25 cellular contexts compared by ENCODE assay signal in the genomic region with DNA sequence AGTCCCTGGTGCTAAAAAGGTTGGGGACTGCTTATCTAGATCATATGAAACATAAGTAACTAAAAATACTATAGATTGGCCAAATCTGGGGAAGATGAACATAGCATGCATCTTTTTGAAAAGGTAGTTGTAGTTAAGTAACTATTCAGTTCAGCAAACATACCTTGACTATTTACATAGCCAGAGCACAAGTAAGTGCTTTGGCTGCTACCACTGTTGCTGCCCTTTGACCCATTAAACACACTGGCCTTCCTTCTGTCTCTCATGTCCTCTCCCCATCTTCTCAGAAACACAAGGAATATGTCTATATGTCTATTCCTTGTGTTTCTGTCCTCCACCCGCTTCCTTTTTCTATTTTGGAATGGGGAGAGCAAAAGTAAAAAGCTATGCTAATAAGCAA.
"Had no signal": no experiment of that assay in that cellular context is flagged by ENCODE, and none has a peak within 500 bp of the region (broad histone marks: within the 10 kb centered on the region; RNA-seq: fewer than 3 reads in every experiment).

No MANE protein-coding gene starts in this region.

- H3K4me1 ChIP-seq: colonic mucosa, esophagus squamous epithelium, gastrocnemius medialis, lower lobe of right lung had no signal

- H3K4me3 ChIP-seq: colonic mucosa, esophagus squamous epithelium, gastrocnemius medialis, heart right ventricle, lower lobe of right lung, mucosa of descending colon had no signal

- ATAC-seq: effector memory CD8-positive, alpha-beta T cell; esophagus mucosa; gastrocnemius medialis; heart right ventricle; left cardiac atrium; left ventricle myocardium superior; lower lobe of right lung; mucosa of descending colon had no signal

- H3K27ac Mint-ChIP-seq: dendritic cell treated with granulocyte-macrophage colony-stimulating factor and Interleukin-4, amounts not matched to agents 40 ng/mL and 50 ng/mL, for 4 days; effector memory CD8-positive, alpha-beta T cell; endodermal cell; mesothelial cell of epicardium had no signal

- H3K27me3 ChIP-seq: colonic mucosa, esophagus squamous epithelium, gastrocnemius medialis, heart right ventricle had no signal

- H3K27me3 Mint-ChIP-seq: dendritic cell treated with granulocyte-macrophage colony-stimulating factor and Interleukin-4, amounts not matched to agents 40 ng/mL and 50 ng/mL, for 4 days; effector memory CD8-positive, alpha-beta T cell had no signal

- H3K9me3 Mint-ChIP-seq: dendritic cell treated with granulocyte-macrophage colony-stimulating factor and Interleukin-4, amounts not matched to agents 40 ng/mL and 50 ng/mL, for 4 days had no signal

- H3K9me3 ChIP-seq: colonic mucosa, esophagus squamous epithelium, gastrocnemius medialis, heart right ventricle, lower lobe of right lung, mucosa of descending colon had no signal

- H3K27ac ChIP-seq: colonic mucosa, epithelial cell of prostate, esophagus squamous epithelium, gastrocnemius medialis, heart right ventricle, lower lobe of right lung had no signal

- FAIRE-seq: endometrium, islet of Langerhans, keratinocyte had no signal

- H3K36me3 ChIP-seq: colonic mucosa, esophagus squamous epithelium, gastrocnemius medialis, heart right ventricle, lower lobe of right lung had no signal

- DNase-seq: colonic mucosa; cortex of kidney; effector CD8-positive, alpha-beta T cell; effector memory CD8-positive, alpha-beta T cell; endodermal cell; erythroblast; esophagus squamous epithelium; foreskin fibroblast; gastrocnemius medialis; glutamatergic neuron; head of caudate nucleus; heart right ventricle; hippocampal formation; left cardiac atrium; left ventricle myocardium superior; lower lobe of right lung; mesenchymal stem cell; mucosa of descending colon had no signal

- H3K4me3 Mint-ChIP-seq: dendritic cell treated with granulocyte-macrophage colony-stimulating factor and Interleukin-4, amounts not matched to agents 40 ng/mL and 50 ng/mL, for 4 days; effector memory CD8-positive, alpha-beta T cell; endodermal cell; mesothelial cell of epicardium had no signal
